In genomic region chr2:38095996-38096861, GRCh38 we compare ENCODE assay signal across 8 cellular contexts. TPM values are rescaled to one million over a fixed set of nuclear protein-coding genes. Genes with fewer than 3 reads are reported as not detected.
DNase-seq lines count a peak whose midpoint lies in the region; ATAC-seq, FAIRE-seq and TF ChIP-seq lines count a peak whose summit lies in the region.

No MANE protein-coding gene starts in this region.

- peak overlapping the region; percentile 77 for H4K91ac ChIP-seq in IMR-90 (ENCODE audit: insufficient read depth, low read depth, low read length)

- peak overlapping the region; percentile 91 for H2BK20ac ChIP-seq in IMR-90 (ENCODE audit: low read depth, low read length)

- H3K27ac ChIP-seq in IMR-90 (ENCODE audit: insufficient read depth, low read length): peak overlapping the region; percentile 70; the same call in 1 of the 2 replicates
- peak overlapping the region; percentile 50 for H3K27ac ChIP-seq in psoas muscle

- no peak overlapping the region for H2BK5ac ChIP-seq in IMR-90 (ENCODE audit: low read depth, low read length, poor library complexity, severe bottlenecking)

- H3K9me3 ChIP-seq in IMR-90 (ENCODE audit: control insufficient read depth, insufficient read depth, low read length): no peaks in the 10 kb centered on the region
- no peaks in the 10 kb centered on the region for H3K9me3 ChIP-seq in psoas muscle

- peak overlapping the region; percentile 61 for H2AFZ ChIP-seq in IMR-90 (replicated peaks; ENCODE audit: low read length, poor library complexity)

- CTCF ChIA-PET in IMR-90 (lab: Yijun Ruan, JAX): interaction anchor here (0.6 kb wide), 1 partner anchor 10 kb away, joined by 3 read pairs; no protein-coding TSS in a partner anchor

- in situ Hi-C loops in IMR-90 (cut with MboI; ENCODE audit: low sequenced_read_pairs): no loop called here

- no peaks in the 10 kb centered on the region for H3K36me3 ChIP-seq in IMR-90 (ENCODE audit: control insufficient read depth, insufficient read depth, low read length)
- H3K36me3 ChIP-seq in bronchial epithelial cell (ENCODE audit: control insufficient read depth, insufficient read depth, low read length): no peaks in the 10 kb centered on the region
- H3K36me3 ChIP-seq in psoas muscle (ENCODE audit: insufficient read depth in 1 of 2, low read depth in 1 of 2): no peaks in the 10 kb centered on the region

- H2BK15ac ChIP-seq in IMR-90 (ENCODE audit: low read depth, low read length): no peak overlapping the region

- peak overlapping the region; percentile 64 for H3K4ac ChIP-seq in IMR-90 (ENCODE audit: low read depth, low read length)

- peak overlapping the region; percentile 9; the same call in 1 of the 2 replicates for H3K9ac ChIP-seq in IMR-90 (ENCODE audit: low read depth, low read length)

- TF ChIP-seq CTCF in IMR-90 (conservative IDR thresholded peaks at IDR 0.05; ENCODE audit: low read depth, low read length) (no peak), bronchial epithelial cell (IDR thresholded peaks at IDR 0.05; ENCODE audit: insufficient read depth, low read length, severe bottlenecking) (no peak), psoas muscle (IDR thresholded peaks at IDR 0.05) (no peak)

- peak overlapping the region; percentile 13 to 60; a peak in 3 of 4 replicates for H4K8ac ChIP-seq in IMR-90 (ENCODE audit: low read depth in 2 of 2, low read length in 2 of 2)

- H3K27me3 ChIP-seq in IMR-90 (ENCODE audit: control insufficient read depth, insufficient read depth, low read length) (peaks cover 15% of the 10 kb centered on the region), bronchial epithelial cell (ENCODE audit: control insufficient read depth, insufficient read depth, low read length) (no peaks in the 10 kb centered on the region), psoas muscle (ENCODE audit: insufficient read depth in 3 of 3, low read length in 2 of 3) (peaks cover 0 to 27% (median 2%) of the 10 kb centered on the region in 3 donors)

- peak overlapping the region; percentile 89 for H2BK120ac ChIP-seq in IMR-90 (ENCODE audit: low read depth, low read length)

- H2AK5ac ChIP-seq in IMR-90 (ENCODE audit: low read depth, low read length): peak overlapping the region; percentile 80

- H3K4me2 ChIP-seq in IMR-90 (ENCODE audit: low read depth, low read length): no peak overlapping the region

- dilution Hi-C loops in IMR-90 (cut with HindIII; ENCODE audit: low sequenced_read_pairs, unreplicated experiment): no loop called here

- peaks cover 21% of the 10 kb centered on the region for H3K4me1 ChIP-seq in IMR-90 (ENCODE audit: control insufficient read depth, insufficient read depth, low read length)
- peaks cover 6% of the 10 kb centered on the region for H3K4me1 ChIP-seq in psoas muscle

- no peak for TF ChIP-seq RAD21 in IMR-90 (IDR thresholded peaks at IDR 0.05; ENCODE audit: low read length)

- peak overlapping the region; percentile 46; the same call in 1 of the 2 replicates for H3K23ac ChIP-seq in IMR-90 (ENCODE audit: low read depth, low read length)

- H3K56ac ChIP-seq in IMR-90 (ENCODE audit: extremely low read depth, insufficient read depth, low read length): peak overlapping the region; percentile 51; the same call in 1 of the 2 replicates

- peak overlapping the region; percentile 6; the same call in 1 of the 2 replicates for H3K18ac ChIP-seq in IMR-90 (ENCODE audit: low read depth, low read length)

- peak; percentile 79 for FAIRE-seq in GM19239 (lab: Jason Lieb, UNC)
- peak; percentile 66 for FAIRE-seq in bronchial epithelial cell (lab: Jason Lieb, UNC)
- no peak for FAIRE-seq in frontal cortex (lab: Jason Lieb, UNC)

- H2AK9ac ChIP-seq in IMR-90 (replicated peaks; ENCODE audit: low read depth, low read length, poor library complexity): peak overlapping the region; percentile 15

- peaks cover 19% of the 10 kb centered on the region for H3K9me1 ChIP-seq in IMR-90 (ENCODE audit: insufficient read depth, low read length)

- no peak for TF ChIP-seq POLR2A in IMR-90 (IDR thresholded peaks at IDR 0.05; ENCODE audit: low read depth, low read length)

- H4K5ac ChIP-seq in IMR-90 (ENCODE audit: low read depth, low read length): peak overlapping the region; percentile 51; the same call in 1 of the 2 replicates

- no peaks in the 10 kb centered on the region for H3K79me1 ChIP-seq in IMR-90 (ENCODE audit: low read depth in 1 of 2, low read length in 2 of 2)

- POLR2A ChIA-PET in IMR-90 (lab: Charles Lee; ENCODE audit: unreplicated experiment): no interaction called here

- no TSS peak for BruUV-seq in IMR-90 (replicated peaks; lab: Mats Ljungman, UMichigan)

- WGBS in IMR-90 (ENCODE audit: extremely low coverage in 2 of 2, insufficient read length in 1 of 2), 2 experiments: 25% methylated on average over 7 of the region's 19 CpGs; no CpG with 5 or more reads in 1 of the 2 experiments
- 29 to 40% (median 32%) methylated on average over 19 of the region's 19 CpGs for WGBS in psoas muscle, 3 donors

- DNase-seq in GM19239 (ENCODE audit: insufficient read length, low spot score): no peak
- DNase-seq in IMR-90: peak; percentile 58
- peak; percentile 93 for DNase-seq in bronchial epithelial cell (ENCODE audit: low read depth)
- peak; percentile 36 to 69 for DNase-seq in psoas muscle
- no peak for DNase-seq in frontal cortex (ENCODE audit: low spot score in 2 of 2)
- no peak for DNase-seq in foreskin melanocyte
- DNase-seq in occipital lobe (lab: John Stamatoyannopoulos, UW): no peak
- no peak for DNase-seq in HCEC 1CT

- H3K4me3 ChIP-seq in IMR-90 (ENCODE audit: insufficient read depth, low read depth, low read length): no peak overlapping the region
- no peak overlapping the region for H3K4me3 ChIP-seq in bronchial epithelial cell (ENCODE audit: low read depth, low read length)
- no peak overlapping the region for H3K4me3 ChIP-seq in psoas muscle

- H4K20me1 ChIP-seq in IMR-90 (ENCODE audit: insufficient read depth, low read length): no peaks in the 10 kb centered on the region

- peak overlapping the region; percentile 41 for H3K14ac ChIP-seq in IMR-90 (replicated peaks; ENCODE audit: low read depth, low read length)

- intact Hi-C loops in IMR-90 (cut with micrococcal nuclease) (no loop called here), psoas muscle (cut with DNase I) (no loop called here)

- ATAC-seq in IMR-90 (ENCODE audit: low read depth): peak; percentile 16; the same call in 1 of the 2 replicates
- ATAC-seq in psoas muscle: peak in 1 of 4 donors; percentile 40

TF ChIP-seq in IMR-90, 13 proteins besides CTCF, POLR2A, EP300 and RAD21:
- TF ChIP-seq USF2 (IDR thresholded peaks at IDR 0.05; ENCODE audit: low read depth, low read length) (no peak), NFE2L2 (IDR thresholded peaks at IDR 0.05; ENCODE audit: low read depth, low read length) (no peak), BHLHE40 (IDR thresholded peaks at IDR 0.05; ENCODE audit: low read depth, low read length) (no peak), SMC3 (IDR thresholded peaks at IDR 0.05; ENCODE audit: low read depth, low read length) (no peak), RCOR1 (IDR thresholded peaks at IDR 0.05; ENCODE audit: insufficient replicate concordance, low read length) (no peak), RFX5 (IDR thresholded peaks at IDR 0.05; ENCODE audit: low read depth, low read length) (no peak), CEBPB (IDR thresholded peaks at IDR 0.05; ENCODE audit: low read depth, low read length) (peak; percentile 33; the same call in 1 of the 2 replicates), MAFK (IDR thresholded peaks at IDR 0.05; ENCODE audit: low read depth, low read length) (no peak)

RNA-seq across cellular contexts. Expression of gene CYP1B1, which starts 20.3 kb away (rescaled TPM):
- total RNA-seq in IMR-90 (2012; rRNA removed) (1.1 and 1.9 TPM in 2 replicates), bronchial epithelial cell (5.8 and 36.7 TPM in 2 replicates), psoas muscle (10 to 100 TPM in 3 of 4 donors, 1 to 10 TPM in 1; 6.8 to 53.1 (median 19.6) TPM), frontal cortex (7.3 TPM), occipital lobe (7.8 TPM)
- polyA plus RNA-seq in IMR-90 (2012; rRNA removed) (0.65 and 0.77 TPM in 2 replicates), psoas muscle (1 to 10 TPM; 1.1 to 5.0 (median 4.2) TPM)
- polyA plus RNA-seq in IMR-90 (2012; cell fraction: cytosol; rRNA removed): 0.69 and 1.8 TPM in 2 replicates
- 1.5 and 2.4 TPM in 2 replicates for polyA plus RNA-seq in IMR-90 (2012; cell fraction: nucleus; rRNA removed; ENCODE audit: low replicate concordance)

Comparison
In these comparisons a context has a peak if more than half of its experiments do, and no peak if none do; other contexts are left out.
1. DNase-seq: peak in IMR-90 (single experiment), bronchial epithelial cell (single experiment) and psoas muscle (2 of 2); none in GM19239 (single experiment), frontal cortex (0 of 2), foreskin melanocyte (single experiment), occipital lobe (single experiment) and HCEC 1CT (single experiment).